ENCODE assay signal across 20 cellular contexts in the genomic region with DNA sequence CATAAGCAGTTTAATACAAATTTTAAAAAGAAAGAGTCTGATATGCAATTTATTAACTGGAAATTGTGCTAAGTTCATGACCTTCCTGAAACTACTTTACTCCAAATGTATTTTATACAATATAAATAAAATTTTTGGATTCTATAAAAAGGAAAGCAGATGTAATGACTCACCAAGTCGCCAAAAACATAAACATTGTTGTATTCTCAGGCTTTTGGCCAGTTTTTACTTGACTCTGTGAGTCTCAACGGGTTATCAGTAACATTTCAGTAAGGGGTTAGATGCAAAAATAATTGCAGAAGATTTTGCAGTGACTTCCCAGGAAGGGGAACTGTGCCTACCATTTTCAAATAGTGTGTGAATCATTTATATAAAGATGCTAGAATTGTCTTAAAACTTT.
"Had no signal": no experiment of that assay in that cellular context is flagged by ENCODE, and none has a peak within 500 bp of the region (broad histone marks: within the 10 kb centered on the region; RNA-seq: fewer than 3 reads in every experiment).

No MANE protein-coding gene starts in this region.

- H3K9me3 ChIP-seq: gastrocnemius medialis, heart right ventricle, pancreas had no signal

- H3K4me3 ChIP-seq: cardiac muscle cell, gastrocnemius medialis, heart right ventricle, lung, pancreas, skin epidermis had no signal

- ATAC-seq: activated CD8-positive, alpha-beta T cell treated with anti-CD3 and anti-CD28 coated beads, Interleukin-2, amount 10 ng/mL, durations not matched to agents 7 days and 5 days; activated T-cell treated with anti-CD3 and anti-CD28 coated beads, Interleukin-2, amount 50 U/mL, for 72 hours; esophagus mucosa; gastrocnemius medialis; heart right ventricle; left colon; pancreas; stimulated activated naive CD8-positive, alpha-beta T cell treated with anti-CD3 and anti-CD28 coated beads, Interleukin-15, Interleukin-2, amounts not matched to agents 100 U/mL and 50 U/mL, for 24 hours had no signal

- DNase-seq: activated CD4-positive, alpha-beta T cell treated with anti-CD3 and anti-CD28 coated beads, Interleukin-2, amount 10 ng/mL, durations not matched to agents 24 days and 14 days; activated CD4-positive, CD25-positive, alpha-beta regulatory T cell; activated CD8-positive, alpha-beta memory T cell treated with anti-CD3 and anti-CD28 coated beads, Interleukin-2, amount 50 U/mL, for 4 hours; activated CD8-positive, alpha-beta T cell treated with anti-CD3 and anti-CD28 coated beads, Interleukin-2, amount 10 ng/mL, durations not matched to agents 7 days and 5 days; activated gamma-delta T cell; activated naive CD8-positive, alpha-beta T cell treated with anti-CD3 and anti-CD28 coated beads for 36 hours; activated T-cell treated with anti-CD3 and anti-CD28 coated beads, Interleukin-2, amount 50 U/mL, for 72 hours; anterior cingulate cortex; gastrocnemius medialis; heart right ventricle; left colon; naive B cell; pancreas; stimulated activated naive CD8-positive, alpha-beta T cell treated with anti-CD3 and anti-CD28 coated beads, Interleukin-15, Interleukin-2, amounts not matched to agents 100 U/mL and 50 U/mL, for 24 hours; trophoblast cell had no signal

- H3K27ac ChIP-seq: cardiac muscle cell, gastrocnemius medialis, pancreas, skin epidermis had no signal

- FAIRE-seq: colon, pancreas had no signal

- H3K4me1 ChIP-seq: pancreas had no signal

- H3K27me3 ChIP-seq: cardiac muscle cell, gastrocnemius medialis, heart right ventricle, pancreas had no signal

- H3K36me3 ChIP-seq: cardiac muscle cell, gastrocnemius medialis, heart right ventricle, pancreas had no signal
